In genomic region chr14:69355955-69356321, GRCh38 we compare ENCODE assay signal across 12 cellular contexts. TPM values are rescaled to one million over a fixed set of nuclear protein-coding genes. Genes with fewer than 3 reads are reported as not detected.
DNase-seq lines count a peak whose midpoint lies in the region; ATAC-seq and TF ChIP-seq lines count a peak whose summit lies in the region.
"Had no signal": no experiment of that assay in that cellular context is flagged by ENCODE, and none has a peak within 500 bp of the region (broad histone marks: within the 10 kb centered on the region; RNA-seq: fewer than 3 reads in every experiment).

No MANE protein-coding gene starts in this region.

- DNase-seq in AG08396 (ENCODE audit: low spot score): peak; percentile 62
- peak; percentile 66 for DNase-seq in NCI-H446 treated with DMSO at 0.1 percent for 48 hours (lab: John Stamatoyannopoulos, UW)
- DNase-seq in fibroblast of lung (ENCODE audit: low read depth in 2 of 2): peak; percentile 50 to 84
- DNase-seq in omental fat pad (ENCODE audit: low spot score): no peak
- no peak for DNase-seq in T-cell
- DNase-seq in middle frontal gyrus (ENCODE audit: extremely low spot score, low spot score): no peak
- no peak for DNase-seq in neural progenitor cell (ENCODE audit: low spot score)
- no peak for DNase-seq in Ammon's horn (ENCODE audit: low spot score)
- DNase-seq: cerebellar nuclear complex; NCI-H146; stimulated activated naive B cell treated with anti-CD40 and anti-IgM and Interleukin-4, amounts not matched to agents 10 μg/mL and 1 μg/mL and 100 μg/mL, for 72 hours had no signal

- CTCF ChIA-PET in T-cell (lab: Charles Lee): interaction anchor here in 1 of 2 donors (0.6 kb wide), 1 partner anchor 14 kb away, joined by 3 read pairs; no protein-coding TSS in a partner anchor

- H3K9me3 ChIP-seq in fibroblast of lung (ENCODE audit: control insufficient read depth, insufficient read depth, low read depth, low read length) (no peaks in the 10 kb centered on the region), neural progenitor cell (ENCODE audit: low read depth) (no peaks in the 10 kb centered on the region)

- peak; percentile 87 for ATAC-seq in omental fat pad (ENCODE audit: low FRiP score)
- ATAC-seq in T-cell (replicated peaks in 1 of 4): no peak
- ATAC-seq: stimulated activated naive B cell treated with anti-CD40 and anti-IgM and Interleukin-4, amounts not matched to agents 10 μg/mL and 1 μg/mL and 100 μg/mL, for 72 hours had no signal

- no peaks in the 10 kb centered on the region for H3K36me3 ChIP-seq in fibroblast of lung (ENCODE audit: control insufficient read depth, insufficient read depth, low read length)
- no peaks in the 10 kb centered on the region for H3K36me3 ChIP-seq in neural progenitor cell

- H2AFZ ChIP-seq in fibroblast of lung (ENCODE audit: low read length): no peak overlapping the region
- no peak overlapping the region for H2AFZ ChIP-seq in neural progenitor cell (replicated peaks)

- H3K27me3 Mint-ChIP-seq in T-cell: peaks cover 0 to 5% of the 10 kb centered on the region in 2 donors
- peaks cover 9% of the 10 kb centered on the region for H3K27me3 Mint-ChIP-seq in neural progenitor cell (ENCODE audit: insufficient read depth, low read depth)
- H3K27me3 Mint-ChIP-seq: stimulated activated naive B cell treated with anti-CD40 and anti-IgM and Interleukin-4, amounts not matched to agents 10 μg/mL and 1 μg/mL and 100 μg/mL, for 72 hours had no signal

- H3K4me3 ChIP-seq in fibroblast of lung (replicated peaks in 1 of 4; ENCODE audit: control extremely low read depth in 1 of 4, insufficient read depth in 1 of 4, low read depth in 3 of 4, low read length in 4 of 4) (no peak overlapping the region), neural progenitor cell (no peak overlapping the region)
- H3K4me3 ChIP-seq: skin epidermis had no signal

- H3K79me2 ChIP-seq in fibroblast of lung (ENCODE audit: control insufficient read depth, insufficient read depth, low read length) (no peaks in the 10 kb centered on the region), neural progenitor cell (ENCODE audit: low read depth) (no peaks in the 10 kb centered on the region)

- H3K4me1 ChIP-seq in fibroblast of lung (ENCODE audit: control insufficient read depth, extremely low read depth, insufficient read depth, low read length): peaks cover 2% of the 10 kb centered on the region
- peaks cover 14% of the 10 kb centered on the region for H3K4me1 ChIP-seq in neural progenitor cell

- no peak overlapping the region for H3K4me2 ChIP-seq in fibroblast of lung (ENCODE audit: extremely low read depth, insufficient read depth, low read length)
- H3K4me2 ChIP-seq in neural progenitor cell: no peak overlapping the region

- POLR2A ChIA-PET in T-cell (lab: Charles Lee): no interaction called here

- no peaks in the 10 kb centered on the region for H3K9me3 Mint-ChIP-seq in T-cell
- no peaks in the 10 kb centered on the region for H3K9me3 Mint-ChIP-seq in neural progenitor cell
- H3K9me3 Mint-ChIP-seq: stimulated activated naive B cell treated with anti-CD40 and anti-IgM and Interleukin-4, amounts not matched to agents 10 μg/mL and 1 μg/mL and 100 μg/mL, for 72 hours had no signal

- H3K27me3 ChIP-seq in fibroblast of lung (ENCODE audit: control insufficient read depth, insufficient read depth, low read length) (no peaks in the 10 kb centered on the region), neural progenitor cell (no peaks in the 10 kb centered on the region)

- no peaks in the 10 kb centered on the region for H4K20me1 ChIP-seq in fibroblast of lung (ENCODE audit: control insufficient read depth, extremely low read depth, insufficient read depth, low read length)
- H4K20me1 ChIP-seq in neural progenitor cell (ENCODE audit: low read depth): no peaks in the 10 kb centered on the region

- TF ChIP-seq CTCF in fibroblast of lung (conservative IDR thresholded peaks at IDR 0.05 in 1 of 2, IDR thresholded peaks at IDR 0.05 in 1 of 2; ENCODE audit: low read depth in 1 of 2, low read length in 2 of 2) (no peak), omental fat pad (IDR thresholded peaks at IDR 0.05) (no peak), neural progenitor cell (IDR thresholded peaks at IDR 0.05) (no peak)

- no peak overlapping the region for H3K27ac ChIP-seq in fibroblast of lung (ENCODE audit: insufficient read depth, low read length)
- no peak overlapping the region for H3K27ac ChIP-seq in neural progenitor cell

- H3F3A ChIP-seq in neural progenitor cell (ENCODE audit: low read depth): no peaks in the 10 kb centered on the region

- H3K4me1 Mint-ChIP-seq in T-cell (peaks cover 14 to 22% (median 14%) of the 10 kb centered on the region in 3 donors), neural progenitor cell (peaks cover 20% of the 10 kb centered on the region)

- H3K36me3 Mint-ChIP-seq in T-cell: no peaks in the 10 kb centered on the region
- H3K36me3 Mint-ChIP-seq in neural progenitor cell: peaks cover 2% of the 10 kb centered on the region
- H3K36me3 Mint-ChIP-seq: stimulated activated naive B cell treated with anti-CD40 and anti-IgM and Interleukin-4, amounts not matched to agents 10 μg/mL and 1 μg/mL and 100 μg/mL, for 72 hours had no signal

- H3K4me3 Mint-ChIP-seq in T-cell (no peak overlapping the region), neural progenitor cell (no peak overlapping the region)

- no peak overlapping the region for H3K27ac Mint-ChIP-seq in T-cell
- no peak overlapping the region for H3K27ac Mint-ChIP-seq in neural progenitor cell

- H3K9ac ChIP-seq in fibroblast of lung (ENCODE audit: insufficient read depth, low read length) (no peak overlapping the region), neural progenitor cell (no peak overlapping the region)

RNA-seq across cellular contexts. Expression of gene ERH, which starts 42.2 kb away (rescaled TPM):
- total RNA-seq in fibroblast of lung (168 and 190 TPM in 2 replicates), omental fat pad (10 to 100 TPM; 62.4 to 70.9 (median 68.8) TPM), T-cell (100 to 1,000 TPM; 108 to 119 (median 115) TPM), neural progenitor cell (ENCODE audit: low replicate concordance) (252 and 337 TPM in 2 replicates)
- polyA plus RNA-seq in fibroblast of lung: 182 and 264 TPM in 2 replicates
- polyA plus RNA-seq in fibroblast of lung (2012): 230 and 280 TPM in 2 replicates
- 7.5 and 15.1 TPM in 2 replicates for polyA minus RNA-seq in fibroblast of lung (ENCODE audit: low replicate concordance)

RNA-seq across cellular contexts. Expression of gene SLC39A9, which starts 42.6 kb away (rescaled TPM):
- total RNA-seq in fibroblast of lung (81.9 and 84.0 TPM in 2 replicates), omental fat pad (10 to 100 TPM; 57.9 to 80.7 (median 69.6) TPM), T-cell (10 to 100 TPM; 23.4 to 38.0 (median 33.0) TPM), neural progenitor cell (ENCODE audit: low replicate concordance) (54.5 and 61.2 TPM in 2 replicates)
- 79.2 and 104 TPM in 2 replicates for polyA plus RNA-seq in fibroblast of lung
- 35.2 and 40.0 TPM in 2 replicates for polyA plus RNA-seq in fibroblast of lung (2012)
- polyA minus RNA-seq in fibroblast of lung (ENCODE audit: low replicate concordance): 95.1 and 111 TPM in 2 replicates

Comparison
In these comparisons a context has a peak if more than half of its experiments do, and no peak if none do; other contexts are left out.
1. DNase-seq: peak in AG08396 (single experiment), NCI-H446 treated with DMSO at 0.1 percent for 48 hours (single experiment) and fibroblast of lung (2 of 2); none in omental fat pad (single experiment), T-cell (0 of 34), middle frontal gyrus (single experiment), neural progenitor cell (single experiment) and Ammon's horn (single experiment).